In the genomic region with DNA sequence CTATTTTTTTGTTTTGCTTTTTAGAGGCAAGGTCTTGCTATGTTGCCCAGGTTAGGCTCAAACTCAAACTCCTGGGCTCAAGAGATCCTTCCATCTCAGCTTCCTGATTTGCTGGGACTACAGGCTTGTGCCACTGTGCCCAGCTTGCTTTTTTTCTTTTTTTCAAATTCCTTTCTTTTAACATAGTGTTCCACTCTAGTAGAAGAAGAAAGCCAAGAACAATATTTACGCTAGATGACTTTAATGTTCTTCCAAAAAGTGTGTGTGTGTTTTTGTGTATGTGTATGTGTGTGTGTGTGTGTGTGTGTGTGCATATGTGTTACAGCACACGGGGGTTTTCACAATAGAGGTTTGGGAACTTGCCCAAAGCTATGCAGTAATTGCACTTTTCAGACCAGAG, we compare ENCODE assay signal across 38 cellular contexts. TPM values are rescaled to one million over a fixed set of nuclear protein-coding genes. Genes with fewer than 3 reads are reported as not detected.
"Had no signal": no experiment of that assay in that cellular context is flagged by ENCODE, and none has a peak within 500 bp of the region (broad histone marks: within the 10 kb centered on the region; RNA-seq: fewer than 3 reads in every experiment).

No MANE protein-coding gene starts in this region.

- H3K27ac ChIP-seq: KMS-11 had no signal

- H3K4me3 ChIP-seq: MG63 had no signal

- H3K36me3 ChIP-seq: MG63 had no signal

- H3K9me3 ChIP-seq: MG63 had no signal

- DNase-seq: Karpas-422, Kasumi-1, MG63, MM.1S, MV-4-11, NCI-H1048, NCI-H1092, NCI-H1092 treated with DMSO at 0.1 percent for 48 hours, NCI-H1105, NCI-H1105 treated with DMSO at 0.1 percent for 48 hours, NCI-H1417, NCI-H1417 treated with DMSO at 0.1 percent for 48 hours, NCI-H1436, NCI-H1436 treated with DMSO at 0.1 percent for 48 hours, NCI-H146, NCI-H1694, NCI-H1694 treated with DMSO at 0.1 percent for 48 hours, NCI-H187, NCI-H187 treated with DMSO at 0.1 percent for 48 hours, NCI-H1930, NCI-H2029, NCI-H2029 treated with DMSO at 0.1 percent for 48 hours, NCI-H2081, NCI-H2081 treated with DMSO at 0.1 percent for 48 hours, NCI-H2107, NCI-H2171, NCI-H2171 treated with DMSO at 0.1 percent for 48 hours, NCI-H2227 treated with DMSO at 0.1 percent for 48 hours, NCI-H226, NCI-H345, NCI-H446, NCI-H446 treated with DMSO at 0.1 percent for 48 hours, NCI-H510A had no signal

RNA-seq across cellular contexts. Expression of a gene that starts 10.7 kb away (rescaled TPM):
- total RNA-seq: LHCN-M2, M059J, MCF 10A, NCI-H460 had no signal

RNA-seq across cellular contexts. Expression of a gene that starts 35.9 kb away (rescaled TPM):
- total RNA-seq: LHCN-M2, M059J, MCF 10A, NCI-H460 had no signal

RNA-seq across cellular contexts. Expression of a gene that starts 41.3 kb away (rescaled TPM):
- total RNA-seq: LHCN-M2, M059J, MCF 10A, NCI-H460 had no signal

RNA-seq across cellular contexts. Expression of a gene that starts 46.1 kb away (rescaled TPM):
- total RNA-seq: NCI-H460 had no signal
